In the genomic region with DNA sequence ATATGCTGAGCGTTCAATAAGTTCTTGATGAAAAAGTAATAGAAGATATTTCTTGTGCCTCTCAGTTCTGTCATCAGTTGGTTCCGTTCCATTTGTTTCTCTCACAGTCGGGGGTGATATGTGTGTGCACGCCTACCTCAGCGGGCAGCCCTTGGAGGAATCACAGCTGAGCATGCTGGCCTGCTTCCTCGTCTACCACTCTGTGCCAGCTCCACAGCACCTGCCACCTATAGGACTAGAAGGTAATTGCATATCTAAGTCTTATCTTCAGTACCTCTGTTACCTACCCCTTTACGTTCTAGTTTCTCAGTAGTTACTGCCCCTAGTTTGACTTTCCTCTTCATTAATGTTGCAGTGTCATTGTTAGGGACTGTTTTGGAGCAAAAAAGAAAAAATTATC, we compare ENCODE assay signal across 8 cellular contexts.
DNase-seq lines count a peak whose midpoint lies in the region; ATAC-seq, FAIRE-seq and TF ChIP-seq lines count a peak whose summit lies in the region.
"Not testable (repeated sequence)": the region's sequence is repeated elsewhere in the genome, so short reads cannot be mapped to it uniquely, and the experiment has no call there.

No MANE protein-coding gene starts in this region.

- POLR2A ChIA-PET in K562 (lab: Yijun Ruan, JAX): not testable (repeated sequence)

- not testable (repeated sequence) for H3K27me3 Mint-ChIP-seq in stimulated activated naive B cell treated with anti-CD40 and anti-IgM and Interleukin-4, amounts not matched to agents 10 μg/mL and 1 μg/mL and 100 μg/mL, for 72 hours

- H3K4me1 ChIP-seq in K562 (replicated peaks in 1 of 2; ENCODE audit: control insufficient read depth in 2 of 2, insufficient read depth in 2 of 2, low read length in 2 of 2): not testable (repeated sequence)

- not testable (repeated sequence) for TF ChIP-seq EP300 in K562 (IDR thresholded peaks at IDR 0.05; ENCODE audit: low read length)

- CTCF ChIA-PET in K562 (lab: Yijun Ruan, JAX; ENCODE audit: low intra/inter-chr PET ratio): not testable (repeated sequence)

- in situ Hi-C loops in K562 (cut with MboI): not testable (repeated sequence)

- BruUV-seq in K562 (replicated peaks; lab: Mats Ljungman, UMichigan): not testable (repeated sequence)

- not testable (repeated sequence) for TF ChIP-seq RAD21 in K562 (CRISPR knock-in tag; conservative IDR thresholded peaks at IDR 0.05 in 1 of 2, IDR thresholded peaks at IDR 0.05 in 1 of 2)

- DNase-seq in GM12865 (ENCODE audit: low read depth); K562 (ENCODE audit: extremely low read depth in 1 of 4, low spot score in 3 of 4); left lobe of liver (ENCODE audit: low spot score); stimulated activated naive B cell treated with anti-CD40 and anti-IgM and Interleukin-4, amounts not matched to agents 10 μg/mL and 1 μg/mL and 100 μg/mL, for 72 hours: not testable (repeated sequence)
- DNase-seq in SIG-M5 treated with dmso at 0.1 percent for 504 hours (lab: John Stamatoyannopoulos, UW; ENCODE audit: unreplicated experiment): peak; percentile 17

- H3K4me3 Mint-ChIP-seq in stimulated activated naive B cell treated with anti-CD40 and anti-IgM and Interleukin-4, amounts not matched to agents 10 μg/mL and 1 μg/mL and 100 μg/mL, for 72 hours: not testable (repeated sequence)

- H3K36me3 Mint-ChIP-seq in stimulated activated naive B cell treated with anti-CD40 and anti-IgM and Interleukin-4, amounts not matched to agents 10 μg/mL and 1 μg/mL and 100 μg/mL, for 72 hours: not testable (repeated sequence)

- TF ChIP-seq POLR2A in K562 (conservative IDR thresholded peaks at IDR 0.05): not testable (repeated sequence)

- not testable (repeated sequence) for H3K27me3 ChIP-seq in K562 (ENCODE audit: control insufficient read depth in 2 of 2, insufficient read depth in 2 of 2, low read length in 2 of 2)

- intact Hi-C loops in K562 (cut with micrococcal nuclease): not testable (repeated sequence)

- peak; percentile 2 for TF ChIP-seq CTCF in GM12865 (IDR thresholded peaks at IDR 0.05; ENCODE audit: insufficient read depth, low read depth, low read length, missing control alignments)
- not testable (repeated sequence) for TF ChIP-seq CTCF in K562 (IDR thresholded peaks at IDR 0.05 in 2 of 3, conservative IDR thresholded peaks at IDR 0.05 in 1 of 3; ENCODE audit: insufficient read depth in 2 of 3, low read depth in 1 of 3, low read length in 3 of 3)

- not testable (repeated sequence) for H3K36me3 ChIP-seq in K562 (ENCODE audit: control insufficient read depth, insufficient read depth, low read length)

- H3K4me2 ChIP-seq in K562 (ENCODE audit: insufficient read depth, low read length): not testable (repeated sequence)

- not testable (repeated sequence) for H3K9me3 ChIP-seq in K562 (replicated peaks; ENCODE audit: control insufficient read depth, insufficient read depth, low read depth, low read length)

- H3K27ac Mint-ChIP-seq in stimulated activated naive B cell treated with anti-CD40 and anti-IgM and Interleukin-4, amounts not matched to agents 10 μg/mL and 1 μg/mL and 100 μg/mL, for 72 hours: not testable (repeated sequence)

- FAIRE-seq in K562 (lab: Jason Lieb, UNC): not testable (repeated sequence)

- H3K9me3 Mint-ChIP-seq in stimulated activated naive B cell treated with anti-CD40 and anti-IgM and Interleukin-4, amounts not matched to agents 10 μg/mL and 1 μg/mL and 100 μg/mL, for 72 hours: not testable (repeated sequence)

- H4K20me1 ChIP-seq in K562 (replicated peaks; ENCODE audit: control insufficient read depth, insufficient read depth, low read length): not testable (repeated sequence)

- not testable (repeated sequence) for H3K9ac ChIP-seq in K562 (ENCODE audit: insufficient read depth in 1 of 2, low read depth in 2 of 2, low read length in 2 of 2)

- not testable (repeated sequence) for H3K4me1 Mint-ChIP-seq in stimulated activated naive B cell treated with anti-CD40 and anti-IgM and Interleukin-4, amounts not matched to agents 10 μg/mL and 1 μg/mL and 100 μg/mL, for 72 hours

- H3K27ac ChIP-seq in K562 (ENCODE audit: extremely low read depth, low read depth, low read length): not testable (repeated sequence)

- H3K9me1 ChIP-seq in K562 (ENCODE audit: control insufficient read depth, insufficient read depth, low read length): not testable (repeated sequence)

- 0% methylated on average over 1 of the region's 7 CpGs for WGBS in K562 (ENCODE audit: insufficient coverage, low coverage, missing lambda C conversion rate)

- not testable (repeated sequence) for H2AFZ ChIP-seq in K562 (ENCODE audit: low read depth, low read length)

- H3K79me2 ChIP-seq in K562 (ENCODE audit: control insufficient read depth, insufficient read depth, low read length): not testable (repeated sequence)

- not testable (repeated sequence) for H3K4me3 ChIP-seq in GM12865 (ENCODE audit: low read depth, low read length); K562

- ATAC-seq in GM19397 (IDR thresholded peaks at IDR 0.05; ENCODE audit: unreplicated experiment) (peak; percentile 76), HG02852 (IDR thresholded peaks at IDR 0.05; ENCODE audit: unreplicated experiment) (peak; percentile 79), HG03521 (IDR thresholded peaks at IDR 0.05; ENCODE audit: unreplicated experiment) (peak; percentile 80), K562 (peak; percentile 87), left lobe of liver (peak; percentile 66)
- ATAC-seq in stimulated activated naive B cell treated with anti-CD40 and anti-IgM and Interleukin-4, amounts not matched to agents 10 μg/mL and 1 μg/mL and 100 μg/mL, for 72 hours (replicated peaks): peak; percentile 83 to 97
